In the genomic region with DNA sequence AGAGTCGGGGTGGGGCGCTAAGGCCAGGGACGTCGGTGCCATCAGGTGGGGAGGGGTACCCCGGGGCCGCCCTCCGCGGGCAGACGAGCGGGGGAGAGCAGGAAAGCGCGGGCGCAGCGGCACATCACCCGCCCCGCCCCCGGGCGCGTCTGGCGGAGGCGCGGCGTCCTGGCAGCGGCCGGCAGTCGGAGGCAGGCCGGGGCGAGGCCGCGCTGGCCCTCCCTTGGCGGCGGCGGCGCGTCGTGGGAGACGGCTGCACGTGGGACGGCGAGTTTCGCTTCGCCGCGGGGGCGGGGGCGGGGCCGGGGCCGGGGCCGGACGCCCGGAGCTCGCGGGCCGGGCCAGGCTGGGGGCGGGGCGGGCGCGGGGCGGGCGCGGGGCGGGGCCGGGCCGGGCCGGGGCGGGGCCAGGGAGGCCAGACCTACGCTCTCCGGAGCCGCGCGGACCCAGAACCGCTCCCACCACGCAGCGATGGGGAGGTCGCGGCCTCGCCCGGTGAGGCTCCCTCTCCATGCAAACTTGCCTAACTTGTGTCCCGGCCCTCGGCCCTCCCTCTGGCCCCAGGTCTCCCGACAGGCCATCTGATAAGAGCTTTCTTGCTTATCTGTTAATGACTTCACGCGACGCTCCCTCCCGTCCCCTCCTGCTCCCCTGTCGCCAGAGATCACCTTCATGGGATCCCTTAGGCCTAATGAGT, we compare ENCODE assay signal across 8 cellular contexts. TPM values are rescaled to one million over a fixed set of nuclear protein-coding genes. Genes with fewer than 3 reads are reported as not detected.
A peak's percentile ranks its signal among the peaks of the same experiment; 100 is the strongest.
DNase-seq lines count a peak whose midpoint lies in the region; ATAC-seq and TF ChIP-seq lines count a peak whose summit lies in the region.

No MANE protein-coding gene starts in this region.

- H3K27me3 Mint-ChIP-seq in activated T-helper 2 cell treated with anti-CD3 and anti-CD28 coated beads, Interferon-gamma antibody, Interleukin-2, Interleukin-4, amounts not matched to agents 10 μg/mL and 5 μg/mL and 100 μg/mL, durations not matched to agents 14 hours and 24 hours and 36 hours (ENCODE audit: low read depth) = no peaks in the 10 kb centered on the region
- peaks cover 35% of the 10 kb centered on the region for H3K27me3 Mint-ChIP-seq in neural crest cell (ENCODE audit: low read depth)

- H4K20me1 ChIP-seq in OCI-LY7 (ENCODE audit: insufficient read depth, low read length) = peaks cover 35% of the 10 kb centered on the region

- POLR2A ChIA-PET in OCI-LY7 (lab: Charles Lee) = interaction anchor here (1.1 kb wide), 1 partner anchor 77 kb away, joined by 5 read pairs; the partner anchor contains the start of gene UQCC2

- no peak for TF ChIP-seq CTCF in OCI-LY7 (conservative IDR thresholded peaks at IDR 0.05; ENCODE audit: low read length)
- TF ChIP-seq CTCF in fibroblast of the aortic adventitia (IDR thresholded peaks at IDR 0.05; ENCODE audit: insufficient read depth, low read length) = no peak
- no peak for TF ChIP-seq CTCF in neural crest cell (conservative IDR thresholded peaks at IDR 0.05)
- no peak for TF ChIP-seq CTCF in thyroid gland (IDR thresholded peaks at IDR 0.05)

- CTCF ChIA-PET in OCI-LY7 (lab: Charles Lee; ENCODE audit: unreplicated experiment) = interaction anchor here (0.6 to 1.2 kb wide), 2 partner anchors 12 to 48 kb away, joined by 3 to 5 read pairs; partner anchors contain the start of gene ITPR3

- no TSS peak for BruUV-seq in OCI-LY7 (replicated peaks; lab: Mats Ljungman, UMichigan)

- H3K4me3 ChIP-seq in OCI-LY7 (ENCODE audit: low read depth, low read length, poor library complexity, severe bottlenecking) = peak overlapping the region; percentile 60
- H3K4me3 ChIP-seq in fibroblast of the aortic adventitia (ENCODE audit: low read depth, low read length) = peak overlapping the region; percentile 71
- peak overlapping the region in 1 of 3 donors; percentile 32 for H3K4me3 ChIP-seq in thyroid gland (replicated peaks in 1 of 3)

- TF ChIP-seq POLR2A in thyroid gland (IDR thresholded peaks at IDR 0.05) = peak in 1 of 2 donors; percentile 26

- DNase-seq in OCI-LY7 (ENCODE audit: low spot score) (peak; percentile 44), fibroblast of the aortic adventitia (ENCODE audit: low read depth) (peak; percentile 63), neural crest cell (ENCODE audit: low read depth, low spot score) (no peak), thyroid gland (peak; percentile 80 to 81), NK-92 (lab: John Stamatoyannopoulos, UW; ENCODE audit: unreplicated experiment) (no peak)
- DNase-seq in activated T-helper 2 cell treated with anti-CD3 and anti-CD28 coated beads, Interferon-gamma antibody, Interleukin-2, Interleukin-4, amounts not matched to agents 10 μg/mL and 5 μg/mL and 100 μg/mL, durations not matched to agents 14 hours and 24 hours and 36 hours (ENCODE audit: low spot score) = peak; percentile 60

- no peaks in the 10 kb centered on the region for H3K9me3 ChIP-seq in OCI-LY7 (ENCODE audit: low read length)
- no peaks in the 10 kb centered on the region for H3K9me3 ChIP-seq in thyroid gland

- ATAC-seq in GM18498 (IDR thresholded peaks at IDR 0.05; ENCODE audit: unreplicated experiment) = peak; percentile 74
- peak; percentile 44 for ATAC-seq in HG03039 (IDR thresholded peaks at IDR 0.05; ENCODE audit: unreplicated experiment)

- H3K36me3 ChIP-seq in OCI-LY7 (ENCODE audit: insufficient read depth, low read length) = peaks cover 76% of the 10 kb centered on the region
- no peaks in the 10 kb centered on the region for H3K36me3 ChIP-seq in thyroid gland

- 5 to 7% methylated on average over 11 to 22 of the region's 86 CpGs for WGBS in thyroid gland, 2 donors

- H3K4me3 Mint-ChIP-seq in activated T-helper 2 cell treated with anti-CD3 and anti-CD28 coated beads, Interferon-gamma antibody, Interleukin-2, Interleukin-4, amounts not matched to agents 10 μg/mL and 5 μg/mL and 100 μg/mL, durations not matched to agents 14 hours and 24 hours and 36 hours (ENCODE audit: low read depth) = peak overlapping the region; percentile 82
- peak overlapping the region; percentile 87 for H3K4me3 Mint-ChIP-seq in neural crest cell

- intact Hi-C loops in OCI-LY7 (cut with micrococcal nuclease; ENCODE audit: unreplicated experiment) = no loop called here
- intact Hi-C loops in activated T-helper 2 cell treated with anti-CD3 and anti-CD28 coated beads, Interferon-gamma antibody, Interleukin-2, Interleukin-4, amounts not matched to agents 10 μg/mL and 5 μg/mL and 100 μg/mL, durations not matched to agents 14 hours and 24 hours and 36 hours (cut with micrococcal nuclease) = loop anchor here (5.0 kb wide), 1 partner anchor 59 kb away; no protein-coding TSS in a partner anchor
- intact Hi-C loops in thyroid gland (cut with DNase I) = no loop called here

- H3K27ac Mint-ChIP-seq in activated T-helper 2 cell treated with anti-CD3 and anti-CD28 coated beads, Interferon-gamma antibody, Interleukin-2, Interleukin-4, amounts not matched to agents 10 μg/mL and 5 μg/mL and 100 μg/mL, durations not matched to agents 14 hours and 24 hours and 36 hours = peak overlapping the region; percentile 64
- no peak overlapping the region for H3K27ac Mint-ChIP-seq in neural crest cell (ENCODE audit: unreplicated experiment)

- H3K4me1 Mint-ChIP-seq in activated T-helper 2 cell treated with anti-CD3 and anti-CD28 coated beads, Interferon-gamma antibody, Interleukin-2, Interleukin-4, amounts not matched to agents 10 μg/mL and 5 μg/mL and 100 μg/mL, durations not matched to agents 14 hours and 24 hours and 36 hours (ENCODE audit: low read depth) = peaks cover 42% of the 10 kb centered on the region
- H3K4me1 Mint-ChIP-seq in neural crest cell = peaks cover 29% of the 10 kb centered on the region

- peaks cover 16% of the 10 kb centered on the region for H3K36me3 Mint-ChIP-seq in activated T-helper 2 cell treated with anti-CD3 and anti-CD28 coated beads, Interferon-gamma antibody, Interleukin-2, Interleukin-4, amounts not matched to agents 10 μg/mL and 5 μg/mL and 100 μg/mL, durations not matched to agents 14 hours and 24 hours and 36 hours (ENCODE audit: low read depth)
- H3K36me3 Mint-ChIP-seq in neural crest cell (ENCODE audit: low read depth) = no peaks in the 10 kb centered on the region

- peak overlapping the region; percentile 86 for H3K4me2 ChIP-seq in OCI-LY7 (ENCODE audit: low read length)

- H3K4me1 ChIP-seq in OCI-LY7 (ENCODE audit: insufficient read depth, low read length, poor library complexity, severe bottlenecking) (peaks cover 53% of the 10 kb centered on the region), thyroid gland (peaks cover 43 to 57% of the 10 kb centered on the region in 2 donors)

- H2AFZ ChIP-seq in OCI-LY7 (ENCODE audit: low read length) = no peak overlapping the region

- H3K9me3 Mint-ChIP-seq in activated T-helper 2 cell treated with anti-CD3 and anti-CD28 coated beads, Interferon-gamma antibody, Interleukin-2, Interleukin-4, amounts not matched to agents 10 μg/mL and 5 μg/mL and 100 μg/mL, durations not matched to agents 14 hours and 24 hours and 36 hours = no peaks in the 10 kb centered on the region
- no peaks in the 10 kb centered on the region for H3K9me3 Mint-ChIP-seq in neural crest cell

- H3K27ac ChIP-seq in OCI-LY7 (ENCODE audit: low read depth, low read length, poor library complexity, severe bottlenecking) (no peak overlapping the region), thyroid gland (peak overlapping the region in 2 of 3 donors; percentile 52 to 76)

- H3K27me3 ChIP-seq in thyroid gland = no peaks in the 10 kb centered on the region

- no peaks in the 10 kb centered on the region for H3K9me2 ChIP-seq in OCI-LY7 (ENCODE audit: insufficient read depth, low read length)

- H3K79me2 ChIP-seq in OCI-LY7 (ENCODE audit: insufficient read depth, low read depth, low read length) = peaks cover 90% of the 10 kb centered on the region

RNA-seq across cellular contexts. Expression of gene ITPR3, which starts 12.5 kb away (rescaled TPM):
- 47.8 and 56.6 TPM in 2 replicates for total RNA-seq in OCI-LY7 (2014; rRNA removed; shearing (Covaris generic))
- total RNA-seq in OCI-LY7 (2022) = 83.5 and 88.6 TPM in 2 replicates
- 40.7 and 41.7 TPM in 2 replicates for total RNA-seq in activated T-helper 2 cell treated with anti-CD3 and anti-CD28 coated beads, Interferon-gamma antibody, Interleukin-2, Interleukin-4, amounts not matched to agents 10 μg/mL and 5 μg/mL and 100 μg/mL, durations not matched to agents 14 hours and 24 hours and 36 hours
- total RNA-seq in fibroblast of the aortic adventitia (ENCODE audit: low replicate concordance) = 13.4 and 91.2 TPM in 2 replicates
- 16.0 TPM in 2 replicates for total RNA-seq in neural crest cell
- 100 to 1,000 TPM in 2 of 4 donors, 10 to 100 TPM in 2; 77.8 to 145 (median 105) TPM for total RNA-seq in thyroid gland

RNA-seq across cellular contexts. Expression of gene BAK1, which starts 53.5 kb away (rescaled TPM):
- total RNA-seq in OCI-LY7 (2014; rRNA removed; shearing (Covaris generic)) = 10.6 and 13.9 TPM in 2 replicates
- total RNA-seq in OCI-LY7 (2022) (29.9 and 33.8 TPM in 2 replicates), fibroblast of the aortic adventitia (ENCODE audit: low replicate concordance) (5.2 and 9.9 TPM in 2 replicates), neural crest cell (29.9 and 32.9 TPM in 2 replicates), thyroid gland (1 to 10 TPM; 2.3 to 8.5 (median 4.6) TPM)
- 53.2 and 53.4 TPM in 2 replicates for total RNA-seq in activated T-helper 2 cell treated with anti-CD3 and anti-CD28 coated beads, Interferon-gamma antibody, Interleukin-2, Interleukin-4, amounts not matched to agents 10 μg/mL and 5 μg/mL and 100 μg/mL, durations not matched to agents 14 hours and 24 hours and 36 hours

Comparison
In these comparisons a context has a peak if more than half of its experiments do, and no peak if none do; other contexts are left out.
1. DNase-seq: peak in OCI-LY7 (single experiment), activated T-helper 2 cell treated with anti-CD3 and anti-CD28 coated beads, Interferon-gamma antibody, Interleukin-2, Interleukin-4, amounts not matched to agents 10 μg/mL and 5 μg/mL and 100 μg/mL, durations not matched to agents 14 hours and 24 hours and 36 hours (single experiment), fibroblast of the aortic adventitia (single experiment) and thyroid gland (2 of 2); none in neural crest cell (single experiment) and NK-92 (single experiment).